Comparison of ENCODE assay signal across 19 cellular contexts in the genomic region with DNA sequence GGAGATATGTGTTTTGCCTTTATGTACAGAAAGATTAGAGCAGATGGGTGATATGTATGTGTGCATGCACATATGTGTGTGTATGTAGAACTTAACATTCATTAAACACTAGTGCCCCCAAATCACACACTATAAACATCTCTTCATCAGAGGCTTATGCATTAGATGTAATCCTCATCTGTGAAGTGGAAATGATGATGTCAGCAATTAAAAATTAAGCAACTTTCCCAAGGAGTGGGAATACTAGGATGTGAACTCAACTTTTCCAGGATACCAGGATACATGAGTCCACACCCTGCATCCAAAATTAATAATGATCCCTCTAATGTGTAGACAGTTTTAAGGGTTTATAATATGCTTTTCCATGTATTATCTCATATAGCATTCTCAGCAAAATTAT.
DNase-seq lines count a peak whose midpoint lies in the region; ATAC-seq, FAIRE-seq and TF ChIP-seq lines count a peak whose summit lies in the region.
"Had no signal": no experiment of that assay in that cellular context is flagged by ENCODE, and none has a peak within 500 bp of the region (broad histone marks: within the 10 kb centered on the region; RNA-seq: fewer than 3 reads in every experiment).

No MANE protein-coding gene starts in this region.

- H3K27ac ChIP-seq in HepG2 (ENCODE audit: extremely low read length, insufficient read depth, low read length) (no peak overlapping the region), right lobe of liver (no peak overlapping the region), K562 (ENCODE audit: extremely low read depth, low read depth, low read length) (no peak overlapping the region)
- H3K27ac ChIP-seq: 22Rv1; BLaER1 treated with 17β-estradiol and CSF1 and Interleukin-3, amounts not matched to agents 10 nM and 100 nM; C4-2B had no signal

- BruUV-seq in HepG2 (replicated peaks; lab: Mats Ljungman, UMichigan) (no TSS peak), K562 (replicated peaks; lab: Mats Ljungman, UMichigan) (no TSS peak)

- FAIRE-seq in HepG2 (lab: Jason Lieb, UNC) (no peak), K562 (lab: Jason Lieb, UNC) (no peak)
- FAIRE-seq: D721Med, G401.6, GM12891 had no signal

- H3K27me3 ChIP-seq in HepG2 (ENCODE audit: control insufficient read depth in 1 of 2, insufficient read depth in 2 of 2, low read length in 2 of 2) = peaks cover 0 to 4% of the 10 kb centered on the region in 2 experiments; a peak in 1 of 5 replicates
- H3K27me3 ChIP-seq in right lobe of liver = no peaks in the 10 kb centered on the region
- no peaks in the 10 kb centered on the region for H3K27me3 ChIP-seq in K562 (ENCODE audit: control insufficient read depth in 2 of 2, insufficient read depth in 2 of 2, low read length in 2 of 2)
- H3K27me3 ChIP-seq: BLaER1 treated with 17β-estradiol and CSF1 and Interleukin-3, amounts not matched to agents 10 nM and 100 nM had no signal

- H3K4me3 ChIP-seq in HepG2 (replicated peaks in 1 of 3; ENCODE audit: insufficient read depth in 1 of 3, low read depth in 2 of 3, low read length in 3 of 3) = no peak overlapping the region
- no peak overlapping the region for H3K4me3 ChIP-seq in right lobe of liver
- no peak overlapping the region for H3K4me3 ChIP-seq in K562
- H3K4me3 ChIP-seq: BLaER1 treated with 17β-estradiol and CSF1 and Interleukin-3, amounts not matched to agents 10 nM and 100 nM had no signal

- H4K20me1 ChIP-seq in HepG2 (ENCODE audit: insufficient read depth, low read length) (no peaks in the 10 kb centered on the region), K562 (replicated peaks; ENCODE audit: control insufficient read depth, insufficient read depth, low read length) (no peaks in the 10 kb centered on the region)
- H4K20me1 ChIP-seq: BLaER1 treated with 17β-estradiol and CSF1 and Interleukin-3, amounts not matched to agents 10 nM and 100 nM had no signal

- H2AFZ ChIP-seq in HepG2 (ENCODE audit: low read length) (no peak overlapping the region), K562 (ENCODE audit: low read depth, low read length) (no peak overlapping the region)

- CTCF ChIA-PET in HepG2 (lab: Yijun Ruan, JAX; ENCODE audit: low intra/inter-chr PET ratio, low total read pairs) (no interaction called here), K562 (lab: Yijun Ruan, JAX; ENCODE audit: low intra/inter-chr PET ratio) (no interaction called here)

- H3K9ac ChIP-seq in HepG2 (ENCODE audit: insufficient read depth, low read depth, low read length) (no peak overlapping the region), K562 (ENCODE audit: insufficient read depth in 1 of 2, low read depth in 2 of 2, low read length in 2 of 2) (no peak overlapping the region)
- H3K9ac ChIP-seq: BLaER1 treated with 17β-estradiol and CSF1 and Interleukin-3, amounts not matched to agents 10 nM and 100 nM had no signal

- POLR2A ChIA-PET in HepG2 (lab: Yijun Ruan, JAX) = no interaction called here
- POLR2A ChIA-PET in K562 (lab: Yijun Ruan, JAX) = interaction anchor here (0.6 kb wide), 2 partner anchors 100 to 333 kb away, joined by 3 read pairs; no protein-coding TSS in a partner anchor

- TF ChIP-seq POLR2A in HepG2 (IDR thresholded peaks at IDR 0.05; ENCODE audit: insufficient read depth in 1 of 2, low read depth in 2 of 2, low read length in 2 of 2) (no peak), right lobe of liver (IDR thresholded peaks at IDR 0.05) (no peak), K562 (conservative IDR thresholded peaks at IDR 0.05) (no peak)

- no peak for TF ChIP-seq RAD21 in HepG2 (CRISPR knock-in tag; IDR thresholded peaks at IDR 0.05)
- TF ChIP-seq RAD21 in K562 (CRISPR knock-in tag; conservative IDR thresholded peaks at IDR 0.05 in 1 of 2, IDR thresholded peaks at IDR 0.05 in 1 of 2) = no peak

- TF ChIP-seq CTCF in HepG2 (CRISPR knock-in tag; IDR thresholded peaks at IDR 0.05) (no peak), right lobe of liver (IDR thresholded peaks at IDR 0.05) (no peak), K562 (IDR thresholded peaks at IDR 0.05 in 2 of 3, conservative IDR thresholded peaks at IDR 0.05 in 1 of 3; ENCODE audit: insufficient read depth in 2 of 3, low read depth in 1 of 3, low read length in 3 of 3) (no peak)

- in situ Hi-C loops in HepG2 (cut with HindIII; ENCODE audit: extremely low pct_ligation_motif_present, low pct_unique_long_range_greater_than_20kb) = no loop called here
- in situ Hi-C loops in K562 (cut with MboI) = no loop called here

- H3K4me2 ChIP-seq in HepG2 (ENCODE audit: low read depth, low read length) (no peak overlapping the region), K562 (ENCODE audit: insufficient read depth, low read length) (no peak overlapping the region)
- H3K4me2 ChIP-seq: BLaER1 treated with 17β-estradiol and CSF1 and Interleukin-3, amounts not matched to agents 10 nM and 100 nM had no signal

- H3K79me2 ChIP-seq in HepG2 (ENCODE audit: insufficient read depth, low read length) = no peaks in the 10 kb centered on the region
- no peaks in the 10 kb centered on the region for H3K79me2 ChIP-seq in K562 (ENCODE audit: control insufficient read depth, insufficient read depth, low read length)

- ATAC-seq in HepG2 (no peak), right lobe of liver (no peak), K562 (no peak), HG02759 (IDR thresholded peaks at IDR 0.05; ENCODE audit: unreplicated experiment) (no peak), GM19035 (IDR thresholded peaks at IDR 0.05; ENCODE audit: unreplicated experiment) (no peak)
- ATAC-seq: CD8-positive, alpha-beta T cell had no signal

- H3K9me3 ChIP-seq in HepG2 (ENCODE audit: low read length) (no peaks in the 10 kb centered on the region), right lobe of liver (no peaks in the 10 kb centered on the region), K562 (replicated peaks; ENCODE audit: control insufficient read depth, insufficient read depth, low read depth, low read length) (no peaks in the 10 kb centered on the region)
- H3K9me3 ChIP-seq: Caco-2 had no signal

- DNase-seq in HepG2 (ENCODE audit: low spot score) (no peak), right lobe of liver (no peak), K562 (ENCODE audit: extremely low read depth in 1 of 4, low spot score in 3 of 4) (no peak)
- DNase-seq: ACHN; AML-193; Caco-2; Calu3; CD4-positive, alpha-beta T cell; CD8-positive, alpha-beta T cell; DMS79 treated with DMSO at 0.1 percent for 48 hours; GF-D8 had no signal

- no peaks in the 10 kb centered on the region for H3K9me1 ChIP-seq in K562 (ENCODE audit: control insufficient read depth, insufficient read depth, low read length)

- TF ChIP-seq EP300 in HepG2 (IDR thresholded peaks at IDR 0.05; ENCODE audit: low read depth in 2 of 2, low read length in 2 of 2) (no peak), HepG2 (CRISPR knock-in tag; IDR thresholded peaks at IDR 0.05; ENCODE audit: borderline replicate concordance) (no peak), K562 (IDR thresholded peaks at IDR 0.05; ENCODE audit: low read length) (no peak)

- H3K36me3 ChIP-seq in HepG2 (replicated peaks in 1 of 2; ENCODE audit: control insufficient read depth in 1 of 2, insufficient read depth in 2 of 2, low read length in 2 of 2) (no peaks in the 10 kb centered on the region), right lobe of liver (no peaks in the 10 kb centered on the region), K562 (ENCODE audit: control insufficient read depth, insufficient read depth, low read length) (no peaks in the 10 kb centered on the region)
- H3K36me3 ChIP-seq: BLaER1 treated with 17β-estradiol and CSF1 and Interleukin-3, amounts not matched to agents 10 nM and 100 nM had no signal

- no peaks in the 10 kb centered on the region for H3K4me1 ChIP-seq in HepG2 (ENCODE audit: insufficient read depth, low read length)
- no peaks in the 10 kb centered on the region for H3K4me1 ChIP-seq in right lobe of liver
- H3K4me1 ChIP-seq in K562 (replicated peaks in 1 of 2; ENCODE audit: control insufficient read depth in 2 of 2, insufficient read depth in 2 of 2, low read length in 2 of 2) = no peaks in the 10 kb centered on the region
- H3K4me1 ChIP-seq: Caco-2 had no signal

- intact Hi-C loops in HepG2 (cut with micrococcal nuclease; ENCODE audit: unreplicated experiment) (no loop called here), right lobe of liver (cut with DNase I) (no loop called here), K562 (cut with micrococcal nuclease) (no loop called here)

TF ChIP-seq in HepG2, 621 proteins besides CTCF, POLR2A, EP300 and RAD21 (continues in another document):
- TF ChIP-seq NFIC (IDR thresholded peaks at IDR 0.05; ENCODE audit: low read length) (no peak), FIP1L1 (IDR thresholded peaks at IDR 0.05; ENCODE audit: borderline replicate concordance, insufficient read depth, low read depth, low read length) (no peak), SALL2 (CRISPR knock-in tag; IDR thresholded peaks at IDR 0.05) (no peak), ZNF720 (CRISPR knock-in tag; IDR thresholded peaks at IDR 0.05) (no peak), REPIN1 (CRISPR knock-in tag; IDR thresholded peaks at IDR 0.05; ENCODE audit: borderline replicate concordance, low read depth) (no peak), MAFF (IDR thresholded peaks at IDR 0.05; ENCODE audit: low read depth, low read length) (peak; percentile 98), KAT7 (CRISPR knock-in tag; IDR thresholded peaks at IDR 0.05; ENCODE audit: borderline replicate concordance) (no peak), ZNF788 (CRISPR knock-in tag; IDR thresholded peaks at IDR 0.05; ENCODE audit: borderline replicate concordance) (no peak)

TF ChIP-seq in K562, 482 proteins besides CTCF, POLR2A, EP300 and RAD21 (continues in another document):
- TF ChIP-seq C11orf30 (IDR thresholded peaks at IDR 0.05; ENCODE audit: low read depth) (peak; percentile 44; the same call in 1 of the 2 replicates), ZNF316 (IDR thresholded peaks at IDR 0.05) (peak; percentile 72), MAFF (IDR thresholded peaks at IDR 0.05; ENCODE audit: low read length) (peak; percentile 85), JUN (IDR thresholded peaks at IDR 0.05; ENCODE audit: borderline replicate concordance, low read depth, low read length) (no peak), JUN (CRISPR knock-in tag; IDR thresholded peaks at IDR 0.05; ENCODE audit: borderline replicate concordance) (no peak), SAFB2 (IDR thresholded peaks at IDR 0.05; ENCODE audit: borderline replicate concordance, low read depth, low read length, severe bottlenecking) (no peak), CTBP1 (IDR thresholded peaks at IDR 0.05; ENCODE audit: borderline replicate concordance) (no peak), MAFG (tag; conservative IDR thresholded peaks at IDR 0.05) (peak; percentile 54)
